ENCODE assay signal across 9 cellular contexts in the genomic region with DNA sequence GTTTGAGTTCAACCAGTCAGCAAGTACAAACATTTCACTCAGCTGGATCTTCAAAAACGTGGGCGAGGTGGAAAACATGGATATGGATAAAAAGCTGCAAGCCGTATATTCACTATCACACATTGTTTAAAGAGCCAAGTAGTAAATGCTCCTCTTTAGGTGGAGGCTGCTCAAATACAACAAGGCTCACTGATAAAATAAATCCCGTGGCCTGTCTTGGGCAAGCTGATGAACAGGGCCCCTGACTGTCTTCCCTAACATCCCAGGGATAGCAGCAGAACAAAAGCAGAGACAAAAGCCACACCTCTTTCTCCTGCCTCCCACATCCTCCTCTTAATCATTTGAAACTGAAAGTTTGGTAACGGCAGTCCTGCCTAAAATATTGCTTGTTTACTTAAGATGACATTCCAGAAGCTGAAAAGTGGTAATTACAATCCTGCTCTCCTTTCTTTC.
DNase-seq lines count a peak whose midpoint lies in the region; ATAC-seq, FAIRE-seq and TF ChIP-seq lines count a peak whose summit lies in the region.
"Had no signal": no experiment of that assay in that cellular context is flagged by ENCODE, and none has a peak within 500 bp of the region (broad histone marks: within the 10 kb centered on the region; RNA-seq: fewer than 3 reads in every experiment).

No MANE protein-coding gene starts in this region.

- H3K4me1 Mint-ChIP-seq in T-helper 2 cell treated with Interferon-gamma antibody and Interleukin-4, amounts not matched to agents 5 μg/mL and 100 μg/mL, for 36 hours (ENCODE audit: low read depth), result peaks cover 8% of the 10 kb centered on the region
- peaks cover 13% of the 10 kb centered on the region for H3K4me1 Mint-ChIP-seq in activated T-helper 1 cell treated with anti-CD3 and anti-CD28 coated beads, Interleukin-12 subunit alpha, Interleukin-12 subunit beta, Interleukin-2, Interleukin-4 antibody, amounts not matched to agents 30 ng/mL and 10 ng/mL and 1 ng/mL, durations not matched to agents 14 hours and 24 hours and 36 hours (ENCODE audit: low read depth)

- ATAC-seq in left lung (peak; percentile 19), GM18858 (IDR thresholded peaks at IDR 0.05; ENCODE audit: unreplicated experiment) (no peak)

- no peak for FAIRE-seq in bronchial epithelial cell (lab: Jason Lieb, UNC)

- H3K27ac Mint-ChIP-seq in T-helper 2 cell treated with Interferon-gamma antibody and Interleukin-4, amounts not matched to agents 5 μg/mL and 100 μg/mL, for 36 hours, result no peak overlapping the region
- H3K27ac Mint-ChIP-seq in activated T-helper 1 cell treated with anti-CD3 and anti-CD28 coated beads, Interleukin-12 subunit alpha, Interleukin-12 subunit beta, Interleukin-2, Interleukin-4 antibody, amounts not matched to agents 30 ng/mL and 10 ng/mL and 1 ng/mL, durations not matched to agents 14 hours and 24 hours and 36 hours, result no peak overlapping the region

- no peaks in the 10 kb centered on the region for H3K4me1 ChIP-seq in left lung
- H3K4me1 ChIP-seq in tibial artery, result peaks cover 0 to 15% (median 9%) of the 10 kb centered on the region in 4 donors

- H3K4me3 ChIP-seq in bronchial epithelial cell (ENCODE audit: low read depth, low read length) (no peak overlapping the region), left lung (no peak overlapping the region), tibial artery (peak overlapping the region in 1 of 2 donors; percentile 2)

- TF ChIP-seq CTCF in bronchial epithelial cell (IDR thresholded peaks at IDR 0.05; ENCODE audit: insufficient read depth, low read length, severe bottlenecking), result no peak
- TF ChIP-seq CTCF in left lung (IDR thresholded peaks at IDR 0.05), result no peak
- TF ChIP-seq CTCF in tibial artery (IDR thresholded peaks at IDR 0.05), result no peak

- H3K9me3 ChIP-seq in left lung (no peaks in the 10 kb centered on the region), tibial artery (no peaks in the 10 kb centered on the region)

- no peaks in the 10 kb centered on the region for H3K9me3 Mint-ChIP-seq in T-helper 2 cell treated with Interferon-gamma antibody and Interleukin-4, amounts not matched to agents 5 μg/mL and 100 μg/mL, for 36 hours
- no peaks in the 10 kb centered on the region for H3K9me3 Mint-ChIP-seq in activated T-helper 1 cell treated with anti-CD3 and anti-CD28 coated beads, Interleukin-12 subunit alpha, Interleukin-12 subunit beta, Interleukin-2, Interleukin-4 antibody, amounts not matched to agents 30 ng/mL and 10 ng/mL and 1 ng/mL, durations not matched to agents 14 hours and 24 hours and 36 hours

- H3K36me3 ChIP-seq in bronchial epithelial cell (ENCODE audit: control insufficient read depth, insufficient read depth, low read length) (no peaks in the 10 kb centered on the region), left lung (no peaks in the 10 kb centered on the region), tibial artery (no peaks in the 10 kb centered on the region)

- no peak for DNase-seq in T-helper 2 cell treated with Interferon-gamma antibody and Interleukin-4, amounts not matched to agents 5 μg/mL and 100 μg/mL, for 36 hours (ENCODE audit: low spot score)
- no peak for DNase-seq in T-helper 2 cell
- peak; percentile 13 for DNase-seq in bronchial epithelial cell (ENCODE audit: low read depth)
- no peak for DNase-seq in left lung
- no peak for DNase-seq in tibial artery
- DNase-seq in ureter (ENCODE audit: low spot score), result no peak
- DNase-seq in activated T-helper 1 cell treated with anti-CD3 and anti-CD28 coated beads, Interleukin-12 subunit alpha, Interleukin-12 subunit beta, Interleukin-2, Interleukin-4 antibody, amounts not matched to agents 30 ng/mL and 10 ng/mL and 1 ng/mL, durations not matched to agents 14 hours and 24 hours and 36 hours (ENCODE audit: low spot score), result no peak
- DNase-seq: activated CD4-positive, alpha-beta T cell treated with anti-CD3 and anti-CD28 coated beads, Interleukin-2, amount 50 U/mL, for 4 hours had no signal

- H3K27me3 ChIP-seq in bronchial epithelial cell (ENCODE audit: control insufficient read depth, insufficient read depth, low read length), result no peaks in the 10 kb centered on the region
- no peaks in the 10 kb centered on the region for H3K27me3 ChIP-seq in left lung
- H3K27me3 ChIP-seq in tibial artery, result no peaks in the 10 kb centered on the region

- peak overlapping the region in 1 of 2 donors; percentile 27 for H3K27ac ChIP-seq in left lung
- H3K27ac ChIP-seq in tibial artery, result peak overlapping the region; percentile 51 to 59

- intact Hi-C loops in left lung (cut with DNase I) (no loop called here), tibial artery (cut with DNase I; ENCODE audit: low total_unique reads) (no loop called here)
- intact Hi-C loops in activated T-helper 1 cell treated with anti-CD3 and anti-CD28 coated beads, Interleukin-12 subunit alpha, Interleukin-12 subunit beta, Interleukin-2, Interleukin-4 antibody, amounts not matched to agents 30 ng/mL and 10 ng/mL and 1 ng/mL, durations not matched to agents 14 hours and 24 hours and 36 hours (cut with micrococcal nuclease), result no loop called here

- no peaks in the 10 kb centered on the region for H3K36me3 Mint-ChIP-seq in T-helper 2 cell treated with Interferon-gamma antibody and Interleukin-4, amounts not matched to agents 5 μg/mL and 100 μg/mL, for 36 hours (ENCODE audit: low read depth)
- H3K36me3 Mint-ChIP-seq in activated T-helper 1 cell treated with anti-CD3 and anti-CD28 coated beads, Interleukin-12 subunit alpha, Interleukin-12 subunit beta, Interleukin-2, Interleukin-4 antibody, amounts not matched to agents 30 ng/mL and 10 ng/mL and 1 ng/mL, durations not matched to agents 14 hours and 24 hours and 36 hours (ENCODE audit: low read depth), result no peaks in the 10 kb centered on the region

- no peaks in the 10 kb centered on the region for H3K27me3 Mint-ChIP-seq in T-helper 2 cell treated with Interferon-gamma antibody and Interleukin-4, amounts not matched to agents 5 μg/mL and 100 μg/mL, for 36 hours (ENCODE audit: low read depth)
- H3K27me3 Mint-ChIP-seq in activated T-helper 1 cell treated with anti-CD3 and anti-CD28 coated beads, Interleukin-12 subunit alpha, Interleukin-12 subunit beta, Interleukin-2, Interleukin-4 antibody, amounts not matched to agents 30 ng/mL and 10 ng/mL and 1 ng/mL, durations not matched to agents 14 hours and 24 hours and 36 hours (ENCODE audit: insufficient read depth), result no peaks in the 10 kb centered on the region

- peak overlapping the region; percentile 44 for H3K4me3 Mint-ChIP-seq in T-helper 2 cell treated with Interferon-gamma antibody and Interleukin-4, amounts not matched to agents 5 μg/mL and 100 μg/mL, for 36 hours
- H3K4me3 Mint-ChIP-seq in activated T-helper 1 cell treated with anti-CD3 and anti-CD28 coated beads, Interleukin-12 subunit alpha, Interleukin-12 subunit beta, Interleukin-2, Interleukin-4 antibody, amounts not matched to agents 30 ng/mL and 10 ng/mL and 1 ng/mL, durations not matched to agents 14 hours and 24 hours and 36 hours, result no peak overlapping the region
